Comparison of ENCODE assay signal across 1 cellular context in the genomic region with DNA sequence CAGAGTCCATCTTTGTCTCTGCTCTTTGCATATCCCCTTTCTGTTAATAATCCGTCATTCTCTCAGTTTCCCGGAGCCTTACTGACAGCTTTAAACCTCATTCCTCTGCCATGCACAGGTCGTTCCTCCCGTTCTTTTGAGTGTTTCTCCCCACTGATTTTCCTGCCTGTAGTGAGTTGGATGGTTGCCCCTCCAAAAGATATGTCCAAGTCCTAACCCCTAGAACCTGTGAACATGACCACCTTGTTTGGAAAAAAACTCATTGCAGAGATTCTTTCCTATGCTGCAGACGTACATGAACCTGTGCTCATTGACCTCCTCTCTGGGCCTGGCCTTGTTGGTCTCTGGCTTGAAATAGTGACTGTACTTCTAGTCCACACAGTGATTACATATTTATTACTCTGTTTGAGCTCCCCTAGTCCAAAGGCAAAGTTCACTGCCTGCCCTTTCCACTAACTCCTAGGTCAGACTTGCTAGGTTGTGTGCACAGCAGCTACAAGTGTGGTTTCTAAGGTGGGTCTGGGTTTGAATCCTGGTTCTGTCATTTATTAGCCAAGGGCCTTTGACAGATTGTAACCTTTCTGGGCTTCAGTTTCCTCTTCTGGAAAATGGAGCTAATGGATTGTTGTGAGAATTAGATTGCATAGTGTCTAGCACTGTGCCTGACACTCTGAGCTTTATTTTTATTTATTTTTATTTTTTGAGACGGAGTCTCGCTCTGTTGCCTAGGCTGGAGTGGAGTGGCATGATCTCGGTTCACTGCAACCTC.
A peak's percentile ranks its signal among the peaks of the same experiment; 100 is the strongest.
TF ChIP-seq lines count a peak whose summit lies in the region.

No MANE protein-coding gene starts in this region.

TF ChIP-seq in HepG2, 621 proteins besides CTCF, POLR2A, EP300 and RAD21 (continued from another document and continues in another):
- TF ChIP-seq ZNF816 (CRISPR knock-in tag; IDR thresholded peaks at IDR 0.05; ENCODE audit: borderline replicate concordance), result peak; percentile 63; the same call in 1 of the 2 replicates
- no peak for TF ChIP-seq JUND (CRISPR knock-in tag; IDR thresholded peaks at IDR 0.05)
- 0 out of 2 replicates have a peak, but pooled peaks have one; percentile 60 for TF ChIP-seq ZNF510 (CRISPR knock-in tag; IDR thresholded peaks at IDR 0.05; ENCODE audit: low read depth)
- TF ChIP-seq, protein P1, sequence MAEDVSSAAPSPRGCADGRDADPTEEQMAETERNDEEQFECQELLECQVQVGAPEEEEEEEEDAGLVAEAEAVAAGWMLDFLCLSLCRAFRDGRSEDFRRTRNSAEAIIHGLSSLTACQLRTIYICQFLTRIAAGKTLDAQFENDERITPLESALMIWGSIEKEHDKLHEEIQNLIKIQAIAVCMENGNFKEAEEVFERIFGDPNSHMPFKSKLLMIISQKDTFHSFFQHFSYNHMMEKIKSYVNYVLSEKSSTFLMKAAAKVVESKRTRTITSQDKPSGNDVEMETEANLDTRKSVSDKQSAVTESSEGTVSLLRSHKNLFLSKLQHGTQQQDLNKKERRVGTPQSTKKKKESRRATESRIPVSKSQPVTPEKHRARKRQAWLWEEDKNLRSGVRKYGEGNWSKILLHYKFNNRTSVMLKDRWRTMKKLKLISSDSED (CRISPR knock-in tag; IDR thresholded peaks at IDR 0.05), result no peak
- no peak for TF ChIP-seq MTA3 (CRISPR knock-in tag; IDR thresholded peaks at IDR 0.05)
- TF ChIP-seq, protein P2, sequence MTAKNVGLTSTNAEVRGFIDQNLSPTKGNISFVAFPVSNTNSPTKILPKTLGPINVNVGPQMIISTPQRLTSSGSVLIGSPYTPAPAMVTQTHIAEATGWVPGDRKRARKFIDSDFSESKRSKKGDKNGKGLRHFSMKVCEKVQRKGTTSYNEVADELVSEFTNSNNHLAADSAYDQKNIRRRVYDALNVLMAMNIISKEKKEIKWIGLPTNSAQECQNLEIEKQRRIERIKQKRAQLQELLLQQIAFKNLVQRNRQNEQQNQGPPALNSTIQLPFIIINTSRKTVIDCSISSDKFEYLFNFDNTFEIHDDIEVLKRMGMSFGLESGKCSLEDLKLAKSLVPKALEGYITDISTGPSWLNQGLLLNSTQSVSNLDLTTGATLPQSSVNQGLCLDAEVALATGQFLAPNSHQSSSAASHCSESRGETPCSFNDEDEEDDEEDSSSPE (CRISPR knock-in tag; IDR thresholded peaks at IDR 0.05), result 0 out of 2 replicates have a peak, but pooled peaks have one; percentile 30
- no peak for TF ChIP-seq TCF7L2 (IDR thresholded peaks at IDR 0.05; ENCODE audit: low read depth, low read length)
- TF ChIP-seq ZNF30 (CRISPR knock-in tag; IDR thresholded peaks at IDR 0.05), result no peak
- peak; percentile 78 for TF ChIP-seq GATAD2A (CRISPR knock-in tag; IDR thresholded peaks at IDR 0.05)
- TF ChIP-seq MED8 (CRISPR knock-in tag; IDR thresholded peaks at IDR 0.05; ENCODE audit: insufficient replicate concordance), result no peak
- no peak for TF ChIP-seq ATF7 (IDR thresholded peaks at IDR 0.05)
- TF ChIP-seq ATF7 (CRISPR knock-in tag; IDR thresholded peaks at IDR 0.05), result peak; percentile 56; the same call in 1 of the 2 replicates
- peak; percentile 73; the same call in 1 of the 2 replicates for TF ChIP-seq ZMYM4 (CRISPR knock-in tag; IDR thresholded peaks at IDR 0.05)
- TF ChIP-seq, protein P3, sequence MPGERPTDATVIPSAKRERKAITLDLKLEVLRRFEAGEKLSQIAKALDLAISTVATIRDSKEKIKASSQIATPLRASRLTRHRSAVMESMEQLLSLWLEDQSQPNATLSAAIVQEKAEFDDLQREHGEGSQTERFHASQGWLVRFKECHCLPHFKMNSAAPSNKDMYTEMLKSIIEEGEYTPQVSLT (CRISPR knock-in tag; IDR thresholded peaks at IDR 0.05; ENCODE audit: borderline replicate concordance, low read depth), result no peak
- TF ChIP-seq ZNF331 (CRISPR knock-in tag; IDR thresholded peaks at IDR 0.05), result peak; percentile 41; the same call in 1 of the 2 replicates
- peak; percentile 66; the same call in 1 of the 2 replicates for TF ChIP-seq ZNF792 (CRISPR knock-in tag; IDR thresholded peaks at IDR 0.05)
- TF ChIP-seq ZNF652 (CRISPR knock-in tag; IDR thresholded peaks at IDR 0.05; ENCODE audit: borderline replicate concordance, low read depth), result peak; percentile 17; the same call in 1 of the 2 replicates
- TF ChIP-seq, protein P4, sequence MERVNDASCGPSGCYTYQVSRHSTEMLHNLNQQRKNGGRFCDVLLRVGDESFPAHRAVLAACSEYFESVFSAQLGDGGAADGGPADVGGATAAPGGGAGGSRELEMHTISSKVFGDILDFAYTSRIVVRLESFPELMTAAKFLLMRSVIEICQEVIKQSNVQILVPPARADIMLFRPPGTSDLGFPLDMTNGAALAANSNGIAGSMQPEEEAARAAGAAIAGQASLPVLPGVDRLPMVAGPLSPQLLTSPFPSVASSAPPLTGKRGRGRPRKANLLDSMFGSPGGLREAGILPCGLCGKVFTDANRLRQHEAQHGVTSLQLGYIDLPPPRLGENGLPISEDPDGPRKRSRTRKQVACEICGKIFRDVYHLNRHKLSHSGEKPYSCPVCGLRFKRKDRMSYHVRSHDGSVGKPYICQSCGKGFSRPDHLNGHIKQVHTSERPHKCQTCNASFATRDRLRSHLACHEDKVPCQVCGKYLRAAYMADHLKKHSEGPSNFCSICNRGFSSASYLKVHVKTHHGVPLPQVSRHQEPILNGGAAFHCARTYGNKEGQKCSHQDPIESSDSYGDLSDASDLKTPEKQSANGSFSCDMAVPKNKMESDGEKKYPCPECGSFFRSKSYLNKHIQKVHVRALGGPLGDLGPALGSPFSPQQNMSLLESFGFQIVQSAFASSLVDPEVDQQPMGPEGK (CRISPR knock-in tag; IDR thresholded peaks at IDR 0.05), result peak; percentile 42; the same call in 1 of the 2 replicates
- TF ChIP-seq SETDB1 (CRISPR knock-in tag; IDR thresholded peaks at IDR 0.05; ENCODE audit: borderline replicate concordance), result no peak
- peak; percentile 84 for TF ChIP-seq ZFX (CRISPR knock-in tag; IDR thresholded peaks at IDR 0.05; ENCODE audit: low read depth)
- TF ChIP-seq ZNF607 (CRISPR knock-in tag; IDR thresholded peaks at IDR 0.05; ENCODE audit: borderline replicate concordance), result no peak; the same call in 1 of the 2 replicates
- peak; percentile 87 for TF ChIP-seq MIXL1 (CRISPR knock-in tag; IDR thresholded peaks at IDR 0.05)
- TF ChIP-seq ZNF17 (CRISPR knock-in tag; IDR thresholded peaks at IDR 0.05), result no peak
- TF ChIP-seq, protein P5, sequence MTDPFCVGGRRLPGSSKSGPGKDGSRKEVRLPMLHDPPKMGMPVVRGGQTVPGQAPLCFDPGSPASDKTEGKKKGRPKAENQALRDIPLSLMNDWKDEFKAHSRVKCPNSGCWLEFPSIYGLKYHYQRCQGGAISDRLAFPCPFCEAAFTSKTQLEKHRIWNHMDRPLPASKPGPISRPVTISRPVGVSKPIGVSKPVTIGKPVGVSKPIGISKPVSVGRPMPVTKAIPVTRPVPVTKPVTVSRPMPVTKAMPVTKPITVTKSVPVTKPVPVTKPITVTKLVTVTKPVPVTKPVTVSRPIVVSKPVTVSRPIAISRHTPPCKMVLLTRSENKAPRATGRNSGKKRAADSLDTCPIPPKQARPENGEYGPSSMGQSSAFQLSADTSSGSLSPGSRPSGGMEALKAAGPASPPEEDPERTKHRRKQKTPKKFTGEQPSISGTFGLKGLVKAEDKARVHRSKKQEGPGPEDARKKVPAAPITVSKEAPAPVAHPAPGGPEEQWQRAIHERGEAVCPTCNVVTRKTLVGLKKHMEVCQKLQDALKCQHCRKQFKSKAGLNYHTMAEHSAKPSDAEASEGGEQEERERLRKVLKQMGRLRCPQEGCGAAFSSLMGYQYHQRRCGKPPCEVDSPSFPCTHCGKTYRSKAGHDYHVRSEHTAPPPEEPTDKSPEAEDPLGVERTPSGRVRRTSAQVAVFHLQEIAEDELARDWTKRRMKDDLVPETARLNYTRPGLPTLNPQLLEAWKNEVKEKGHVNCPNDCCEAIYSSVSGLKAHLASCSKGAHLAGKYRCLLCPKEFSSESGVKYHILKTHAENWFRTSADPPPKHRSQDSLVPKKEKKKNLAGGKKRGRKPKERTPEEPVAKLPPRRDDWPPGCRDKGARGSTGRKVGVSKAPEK (CRISPR knock-in tag; IDR thresholded peaks at IDR 0.05; ENCODE audit: borderline replicate concordance), result no peak
- TF ChIP-seq BCL6 (CRISPR knock-in tag; IDR thresholded peaks at IDR 0.05), result peak; percentile 85
- peak; percentile 22; the same call in 1 of the 2 replicates for TF ChIP-seq ZBTB7B (CRISPR knock-in tag; IDR thresholded peaks at IDR 0.05)
- TF ChIP-seq, protein P6, sequence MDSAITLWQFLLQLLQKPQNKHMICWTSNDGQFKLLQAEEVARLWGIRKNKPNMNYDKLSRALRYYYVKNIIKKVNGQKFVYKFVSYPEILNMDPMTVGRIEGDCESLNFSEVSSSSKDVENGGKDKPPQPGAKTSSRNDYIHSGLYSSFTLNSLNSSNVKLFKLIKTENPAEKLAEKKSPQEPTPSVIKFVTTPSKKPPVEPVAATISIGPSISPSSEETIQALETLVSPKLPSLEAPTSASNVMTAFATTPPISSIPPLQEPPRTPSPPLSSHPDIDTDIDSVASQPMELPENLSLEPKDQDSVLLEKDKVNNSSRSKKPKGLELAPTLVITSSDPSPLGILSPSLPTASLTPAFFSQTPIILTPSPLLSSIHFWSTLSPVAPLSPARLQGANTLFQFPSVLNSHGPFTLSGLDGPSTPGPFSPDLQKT (CRISPR knock-in tag; IDR thresholded peaks at IDR 0.05; ENCODE audit: borderline replicate concordance), result no peak
- no peak for TF ChIP-seq ZNF367 (CRISPR knock-in tag; IDR thresholded peaks at IDR 0.05; ENCODE audit: borderline replicate concordance)
- TF ChIP-seq ZNF572 (CRISPR knock-in tag; IDR thresholded peaks at IDR 0.05), result 0 out of 2 replicates have a peak, but pooled peaks have one; percentile 35
- TF ChIP-seq ZBTB21 (CRISPR knock-in tag; IDR thresholded peaks at IDR 0.05), result peak; percentile 52; the same call in 1 of the 2 replicates
- TF ChIP-seq PCBP1 (IDR thresholded peaks at IDR 0.05; ENCODE audit: borderline replicate concordance, low read depth, low read length), result no peak
- peak; percentile 98 for TF ChIP-seq ESRRA (CRISPR knock-in tag; IDR thresholded peaks at IDR 0.05; ENCODE audit: low read depth)
- TF ChIP-seq, protein P7, sequence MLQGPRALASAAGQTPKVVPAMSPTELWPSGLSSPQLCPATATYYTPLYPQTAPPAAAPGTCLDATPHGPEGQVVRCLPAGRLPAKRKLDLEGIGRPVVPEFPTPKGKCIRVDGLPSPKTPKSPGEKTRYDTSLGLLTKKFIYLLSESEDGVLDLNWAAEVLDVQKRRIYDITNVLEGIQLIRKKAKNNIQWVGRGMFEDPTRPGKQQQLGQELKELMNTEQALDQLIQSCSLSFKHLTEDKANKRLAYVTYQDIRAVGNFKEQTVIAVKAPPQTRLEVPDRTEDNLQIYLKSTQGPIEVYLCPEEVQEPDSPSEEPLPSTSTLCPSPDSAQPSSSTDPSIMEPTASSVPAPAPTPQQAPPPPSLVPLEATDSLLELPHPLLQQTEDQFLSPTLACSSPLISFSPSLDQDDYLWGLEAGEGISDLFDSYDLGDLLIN (CRISPR knock-in tag; IDR thresholded peaks at IDR 0.05; ENCODE audit: borderline replicate concordance), result no peak
- TF ChIP-seq, protein P8, sequence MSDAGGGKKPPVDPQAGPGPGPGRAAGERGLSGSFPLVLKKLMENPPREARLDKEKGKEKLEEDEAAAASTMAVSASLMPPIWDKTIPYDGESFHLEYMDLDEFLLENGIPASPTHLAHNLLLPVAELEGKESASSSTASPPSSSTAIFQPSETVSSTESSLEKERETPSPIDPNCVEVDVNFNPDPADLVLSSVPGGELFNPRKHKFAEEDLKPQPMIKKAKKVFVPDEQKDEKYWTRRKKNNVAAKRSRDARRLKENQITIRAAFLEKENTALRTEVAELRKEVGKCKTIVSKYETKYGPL (CRISPR knock-in tag; IDR thresholded peaks at IDR 0.05), result no peak
- TF ChIP-seq ZNF501 (CRISPR knock-in tag; IDR thresholded peaks at IDR 0.05), result peak; percentile 85
- TF ChIP-seq NRL (CRISPR knock-in tag; IDR thresholded peaks at IDR 0.05; ENCODE audit: borderline replicate concordance), result no peak
- TF ChIP-seq POLR2AphosphoS5 (IDR thresholded peaks at IDR 0.05; ENCODE audit: low read depth, low read length), result peak; percentile 58
- TF ChIP-seq PHF21A (CRISPR knock-in tag; IDR thresholded peaks at IDR 0.05), result peak; percentile 83
- peak; percentile 36; the same call in 1 of the 2 replicates for TF ChIP-seq SMC3 (IDR thresholded peaks at IDR 0.05; ENCODE audit: low read length)
- TF ChIP-seq, protein P9, sequence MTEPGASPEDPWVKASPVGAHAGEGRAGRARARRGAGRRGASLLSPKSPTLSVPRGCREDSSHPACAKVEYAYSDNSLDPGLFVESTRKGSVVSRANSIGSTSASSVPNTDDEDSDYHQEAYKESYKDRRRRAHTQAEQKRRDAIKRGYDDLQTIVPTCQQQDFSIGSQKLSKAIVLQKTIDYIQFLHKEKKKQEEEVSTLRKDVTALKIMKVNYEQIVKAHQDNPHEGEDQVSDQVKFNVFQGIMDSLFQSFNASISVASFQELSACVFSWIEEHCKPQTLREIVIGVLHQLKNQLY (CRISPR knock-in tag; IDR thresholded peaks at IDR 0.05), result peak; percentile 58; the same call in 1 of the 2 replicates
- TF ChIP-seq ZBTB7A (CRISPR knock-in tag; IDR thresholded peaks at IDR 0.05), result no peak
- TF ChIP-seq MIER2 (CRISPR knock-in tag; IDR thresholded peaks at IDR 0.05), result peak; percentile 47; the same call in 1 of the 2 replicates
- TF ChIP-seq PITX1 (CRISPR knock-in tag; IDR thresholded peaks at IDR 0.05), result peak; percentile 80
- TF ChIP-seq, protein P10, sequence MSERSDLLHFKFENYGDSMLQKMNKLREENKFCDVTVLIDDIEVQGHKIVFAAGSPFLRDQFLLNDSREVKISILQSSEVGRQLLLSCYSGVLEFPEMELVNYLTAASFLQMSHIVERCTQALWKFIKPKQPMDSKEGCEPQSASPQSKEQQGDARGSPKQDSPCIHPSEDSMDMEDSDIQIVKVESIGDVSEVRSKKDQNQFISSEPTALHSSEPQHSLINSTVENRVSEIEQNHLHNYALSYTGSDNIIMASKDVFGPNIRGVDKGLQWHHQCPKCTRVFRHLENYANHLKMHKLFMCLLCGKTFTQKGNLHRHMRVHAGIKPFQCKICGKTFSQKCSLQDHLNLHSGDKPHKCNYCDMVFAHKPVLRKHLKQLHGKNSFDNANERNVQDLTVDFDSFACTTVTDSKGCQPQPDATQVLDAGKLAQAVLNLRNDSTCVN (CRISPR knock-in tag; IDR thresholded peaks at IDR 0.05; ENCODE audit: borderline replicate concordance), result peak; percentile 37; the same call in 1 of the 2 replicates
- 0 out of 2 replicates have a peak, but pooled peaks have one; percentile 11 for TF ChIP-seq CREB1 (IDR thresholded peaks at IDR 0.05)
- peak; percentile 24; the same call in 1 of the 2 replicates for TF ChIP-seq CREB1 (CRISPR knock-in tag; IDR thresholded peaks at IDR 0.05)
- TF ChIP-seq ZNF878 (CRISPR knock-in tag; IDR thresholded peaks at IDR 0.05), result peak; percentile 68; the same call in 1 of the 2 replicates
- 0 out of 2 replicates have a peak, but pooled peaks have one; percentile 46 for TF ChIP-seq CEBPG (CRISPR knock-in tag; IDR thresholded peaks at IDR 0.05)
- no peak for TF ChIP-seq ZFP36L2 (CRISPR knock-in tag; IDR thresholded peaks at IDR 0.05)
- TF ChIP-seq ONECUT2 (CRISPR knock-in tag; IDR thresholded peaks at IDR 0.05), result no peak
- TF ChIP-seq STAG1 (CRISPR knock-in tag; IDR thresholded peaks at IDR 0.05), result peak; percentile 23
